In genomic region chr17:59106463-59107305, GRCh38 we compare ENCODE assay signal across 1 cellular context.
TF ChIP-seq lines count a peak whose summit lies in the region.

TRIM37 (minus strand) TSS chr17:59106880; CDS start chr17:59106461, 419 bp downstream.

TF ChIP-seq in GM12878, 131 proteins besides CTCF, POLR2A, EP300 and RAD21 (continued from another document and continues in another):
- TF ChIP-seq PBX3 (IDR thresholded peaks at IDR 0.05; ENCODE audit: insufficient replicate concordance, low read depth, low read length) (no peak), CUX1 (IDR thresholded peaks at IDR 0.05; ENCODE audit: insufficient replicate concordance, low read depth, low read length) (no peak), SUPT20H (IDR thresholded peaks at IDR 0.05; ENCODE audit: borderline replicate concordance, control insufficient read depth, low read depth, low read length) (no peak), CHD2 (IDR thresholded peaks at IDR 0.05; ENCODE audit: borderline replicate concordance, low read depth, low read length) (peak; percentile 98), CEBPZ (IDR thresholded peaks at IDR 0.05; ENCODE audit: low read depth, low read length) (no peak), ELK1 (IDR thresholded peaks at IDR 0.05; ENCODE audit: low read depth, low read length) (0 out of 2 replicates have a peak, but pooled peaks have one; percentile 57), PKNOX1 (IDR thresholded peaks at IDR 0.05) (peak; percentile 43; the same call in 1 of the 2 replicates), MTA3 (IDR thresholded peaks at IDR 0.05; ENCODE audit: borderline replicate concordance, low read length) (no peak), USF2 (IDR thresholded peaks at IDR 0.05; ENCODE audit: borderline replicate concordance, low read depth, low read length) (peak; percentile 88), HDGF (IDR thresholded peaks at IDR 0.05) (peak; percentile 99), SMAD1 (IDR thresholded peaks at IDR 0.05; ENCODE audit: low read depth, partially characterized antibody) (no peak), MLLT1 (IDR thresholded peaks at IDR 0.05) (no peak), ZSCAN29 (IDR thresholded peaks at IDR 0.05) (no peak), SMARCA5 (IDR thresholded peaks at IDR 0.05) (no peak), SRF (IDR thresholded peaks at IDR 0.05; ENCODE audit: low read depth in 2 of 2, low read length in 2 of 2) (no peak), NFXL1 (IDR thresholded peaks at IDR 0.05; ENCODE audit: borderline replicate concordance) (0 out of 2 replicates have a peak, but pooled peaks have one; percentile 88), E4F1 (IDR thresholded peaks at IDR 0.05; ENCODE audit: borderline replicate concordance, partially characterized antibody) (no peak), ZNF274 (IDR thresholded peaks at IDR 0.05; ENCODE audit: insufficient read depth, insufficient read length) (no peak), BRCA1 (IDR thresholded peaks at IDR 0.05; ENCODE audit: low read depth, low read length) (peak; percentile 84), TARDBP (IDR thresholded peaks at IDR 0.05; ENCODE audit: borderline replicate concordance) (0 out of 2 replicates have a peak, but pooled peaks have one; percentile 20), IRF3 (IDR thresholded peaks at IDR 0.05) (no peak), POLR2AphosphoS2 (IDR thresholded peaks at IDR 0.05; ENCODE audit: low read depth, low read length) (peak; percentile 79), KDM1A (IDR thresholded peaks at IDR 0.05; ENCODE audit: borderline replicate concordance) (no peak), RB1 (IDR thresholded peaks at IDR 0.05; ENCODE audit: borderline replicate concordance) (peak; percentile 89), ZBTB4 (CRISPR knock-in tag; IDR thresholded peaks at IDR 0.05) (no peak), FOXM1 (IDR thresholded peaks at IDR 0.05; ENCODE audit: low read depth, low read length) (no peak), CBX3 (IDR thresholded peaks at IDR 0.05; ENCODE audit: borderline replicate concordance, low read depth) (no peak), YBX1 (IDR thresholded peaks at IDR 0.05) (no peak)
